In the genomic region with DNA sequence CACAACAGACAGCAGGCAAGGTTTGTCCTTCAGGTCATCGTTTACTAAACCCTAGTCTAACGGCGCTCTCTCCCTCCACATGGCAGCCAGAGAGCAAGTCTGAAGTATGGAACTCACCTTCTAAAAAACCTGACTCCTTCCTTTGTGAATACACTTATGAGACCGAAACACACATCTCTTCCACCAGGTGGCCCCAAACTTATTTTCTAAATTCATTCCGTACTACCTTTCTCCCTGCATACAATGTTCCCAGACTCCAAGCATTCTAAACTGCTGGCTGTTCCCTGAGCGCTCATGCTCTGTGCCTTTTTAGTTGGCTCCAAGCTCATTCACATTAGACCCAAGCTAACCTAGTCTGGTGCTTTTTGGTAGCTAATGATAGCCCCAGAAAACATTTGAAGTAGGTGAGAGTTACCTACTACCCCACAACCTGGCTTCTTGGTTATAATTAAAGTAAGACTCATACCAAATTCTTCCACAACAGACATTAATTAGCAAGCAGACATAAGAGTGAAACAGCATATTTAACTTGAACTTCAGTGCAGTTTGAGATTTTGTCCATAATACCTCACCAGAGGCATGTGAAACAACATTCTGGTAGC, we compare ENCODE assay signal across 8 cellular contexts.
DNase-seq lines count a peak whose midpoint lies in the region; ATAC-seq, FAIRE-seq and TF ChIP-seq lines count a peak whose summit lies in the region.

No MANE protein-coding gene starts in this region.

- POLR2A ChIA-PET in A549 (lab: Yijun Ruan, JAX): no interaction called here

- CTCF ChIA-PET in A549 (lab: Yijun Ruan, JAX): interaction anchor here (0.6 to 8.1 kb wide), 25 partner anchors 10 to 728 kb away, joined by 3 to 70 read pairs (median 4); a partner anchor contains a TSS

- FAIRE-seq in A549 (lab: Jason Lieb, UNC): no peak
- FAIRE-seq in GM12891 (lab: Jason Lieb, UNC): no peak

- TF ChIP-seq RAD21 in A549 (conservative IDR thresholded peaks at IDR 0.05 in 1 of 2, IDR thresholded peaks at IDR 0.05 in 1 of 2): peak; percentile 70 to 74

- peak; percentile 59 for TF ChIP-seq CTCF in A549 (IDR thresholded peaks at IDR 0.05)

- peak; percentile 31 to 78 for DNase-seq in A549 (ENCODE audit: low read depth in 1 of 2, low spot score in 1 of 2)
- peak; percentile 2 for DNase-seq in GM12891 (ENCODE audit: insufficient read length, low spot score)
- peak; percentile 81 for DNase-seq in NCI-H69 (lab: John Stamatoyannopoulos, UW)
- DNase-seq in dedifferentiated amniotic fluid mesenchymal stem cell (ENCODE audit: extremely low spot score): peak; percentile 66
- peak; percentile 64 for DNase-seq in medulla oblongata (ENCODE audit: extremely low spot score)
- no peak for DNase-seq in stimulated activated CD4-positive, alpha-beta T cell treated with anti-CD3 and anti-CD28 coated beads, Interleukin-4, amount 100 ng/mL, for 1 hour

- no peaks in the 10 kb centered on the region for H3K9me3 ChIP-seq in A549

- TF ChIP-seq POLR2A in A549 (IDR thresholded peaks at IDR 0.05; ENCODE audit: low read length) (no peak), GM12891 (IDR thresholded peaks at IDR 0.05; ENCODE audit: low read depth, low read length) (no peak)

- TF ChIP-seq EP300 in A549 (IDR thresholded peaks at IDR 0.05): no peak

- H3K4me3 ChIP-seq in A549: no peak overlapping the region

- peak overlapping the region; percentile 64 to 83 for H3K27ac ChIP-seq in A549

- peak overlapping the region; percentile 50 for H3K4me2 ChIP-seq in A549

- WGBS in A549 (ENCODE audit: missing lambda C conversion rate): 12% methylated on average over 5 of the region's 6 CpGs

- peaks cover 46% of the 10 kb centered on the region for H3K4me1 ChIP-seq in A549

- peak; percentile 90 to 92 for ATAC-seq in A549
- ATAC-seq in HG03520 (IDR thresholded peaks at IDR 0.05; ENCODE audit: unreplicated experiment): peak; percentile 63
- no peak for ATAC-seq in HG03025 (IDR thresholded peaks at IDR 0.05; ENCODE audit: low FRiP score, unreplicated experiment)

TF ChIP-seq in A549, 52 proteins besides CTCF, POLR2A, EP300 and RAD21:
- TF ChIP-seq SMC3 (IDR thresholded peaks at IDR 0.05): peak; percentile 84
- TF ChIP-seq CBX8 (IDR thresholded peaks at IDR 0.05): no peak
- TF ChIP-seq, protein P1, sequence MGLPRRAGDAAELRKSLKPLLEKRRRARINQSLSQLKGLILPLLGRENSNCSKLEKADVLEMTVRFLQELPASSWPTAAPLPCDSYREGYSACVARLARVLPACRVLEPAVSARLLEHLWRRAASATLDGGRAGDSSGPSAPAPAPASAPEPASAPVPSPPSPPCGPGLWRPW (IDR thresholded peaks at IDR 0.05): no peak
- no peak for TF ChIP-seq GATA3 (IDR thresholded peaks at IDR 0.05; ENCODE audit: borderline replicate concordance)
- TF ChIP-seq CBX2 (IDR thresholded peaks at IDR 0.05; ENCODE audit: borderline replicate concordance, low read depth): no peak

TF ChIP-seq in GM12891, 5 proteins besides CTCF, POLR2A, EP300 and RAD21:
- TF ChIP-seq PAX5 (IDR thresholded peaks at IDR 0.05; ENCODE audit: insufficient read depth, low read length, severe bottlenecking) (no peak), SPI1 (IDR thresholded peaks at IDR 0.05; ENCODE audit: low read depth, low read length) (no peak), TAF1 (IDR thresholded peaks at IDR 0.05; ENCODE audit: low read depth, low read length) (no peak), POLR2AphosphoS5 (IDR thresholded peaks at IDR 0.05; ENCODE audit: low read depth, low read length) (no peak), POU2F2 (IDR thresholded peaks at IDR 0.05; ENCODE audit: low read depth, low read length) (no peak)
